In genomic region chr11:11230802-11231562, GRCh38 we compare ENCODE assay signal across 10 cellular contexts.
A peak's percentile ranks its signal among the peaks of the same experiment; 100 is the strongest.
DNase-seq lines count a peak whose midpoint lies in the region; ATAC-seq, FAIRE-seq and TF ChIP-seq lines count a peak whose summit lies in the region.
"Had no signal": no experiment of that assay in that cellular context is flagged by ENCODE, and none has a peak within 500 bp of the region (broad histone marks: within the 10 kb centered on the region; RNA-seq: fewer than 3 reads in every experiment).

No MANE protein-coding gene starts in this region.

- TF ChIP-seq EP300 in K562 (IDR thresholded peaks at IDR 0.05; ENCODE audit: low read length) (no peak), gastroesophageal sphincter (IDR thresholded peaks at IDR 0.05) (no peak)

- TF ChIP-seq POLR2A in K562 (conservative IDR thresholded peaks at IDR 0.05) = no peak
- no peak for TF ChIP-seq POLR2A in gastroesophageal sphincter (IDR thresholded peaks at IDR 0.05)

- H3K36me3 Mint-ChIP-seq in progenitor cell of endocrine pancreas (ENCODE audit: insufficient read depth) = no peaks in the 10 kb centered on the region

- H3K4me1 Mint-ChIP-seq in progenitor cell of endocrine pancreas (ENCODE audit: low read depth) = no peaks in the 10 kb centered on the region
- H3K4me1 Mint-ChIP-seq: B cell; central memory CD8-positive, alpha-beta T cell had no signal

- no peak overlapping the region for H3K4me2 ChIP-seq in K562 (ENCODE audit: insufficient read depth, low read length)

- ATAC-seq in K562 (peak; percentile 86), GM21576 (IDR thresholded peaks at IDR 0.05; ENCODE audit: unreplicated experiment) (no peak), gastroesophageal sphincter (no peak)

- H3K9me1 ChIP-seq in K562 (ENCODE audit: control insufficient read depth, insufficient read depth, low read length) = no peaks in the 10 kb centered on the region

- no peak overlapping the region for H3K9ac ChIP-seq in K562 (ENCODE audit: insufficient read depth in 1 of 2, low read depth in 2 of 2, low read length in 2 of 2)

- DNase-seq in NCI-H1694 treated with DMSO at 0.1 percent for 48 hours (lab: John Stamatoyannopoulos, UW) = peak; percentile 10
- DNase-seq in NCI-H1694 (lab: John Stamatoyannopoulos, UW) = no peak
- peak; percentile 49 for DNase-seq in HuH-7 (ENCODE audit: low spot score)
- peak; percentile 25 to 44 (median 36) for DNase-seq in K562 (ENCODE audit: extremely low read depth in 1 of 4, low spot score in 3 of 4)
- no peak for DNase-seq in progenitor cell of endocrine pancreas (ENCODE audit: low spot score, unreplicated experiment)
- DNase-seq in NCI-H2107 (lab: John Stamatoyannopoulos, UW) = no peak

- WGBS in K562 (ENCODE audit: insufficient coverage, low coverage, missing lambda C conversion rate) = 0% methylated on average over 7 of the region's 7 CpGs
- 52 to 83% methylated on average over 4 of the region's 7 CpGs for WGBS in gastroesophageal sphincter (ENCODE audit: low coverage in 1 of 2), 2 donors

- peaks cover 2 to 20% of the 10 kb centered on the region in 2 experiments; a peak in 3 of 5 replicates for H3K27me3 ChIP-seq in K562 (ENCODE audit: control insufficient read depth in 2 of 2, insufficient read depth in 2 of 2, low read length in 2 of 2)
- no peaks in the 10 kb centered on the region for H3K27me3 ChIP-seq in gastroesophageal sphincter

- in situ Hi-C loops in K562 (cut with MboI) = no loop called here

- TF ChIP-seq CTCF in K562 (IDR thresholded peaks at IDR 0.05 in 2 of 3, conservative IDR thresholded peaks at IDR 0.05 in 1 of 3; ENCODE audit: insufficient read depth in 2 of 3, low read depth in 1 of 3, low read length in 3 of 3) = peak; percentile 50 to 67 (median 54)
- TF ChIP-seq CTCF in progenitor cell of endocrine pancreas (IDR thresholded peaks at IDR 0.05; ENCODE audit: unreplicated experiment) = peak; percentile 56
- TF ChIP-seq CTCF in gastroesophageal sphincter (IDR thresholded peaks at IDR 0.05) = peak in 1 of 4 experiments; percentile 35

- no TSS peak for BruUV-seq in K562 (replicated peaks; lab: Mats Ljungman, UMichigan)

- peaks cover 10% of the 10 kb centered on the region for H3K27me3 Mint-ChIP-seq in progenitor cell of endocrine pancreas

- H3K27ac ChIP-seq in K562 (ENCODE audit: extremely low read depth, low read depth, low read length) (no peak overlapping the region), gastroesophageal sphincter (no peak overlapping the region)

- peak; percentile 54 for FAIRE-seq in K562 (lab: Jason Lieb, UNC)

- CTCF ChIA-PET in K562 (lab: Yijun Ruan, JAX; ENCODE audit: low intra/inter-chr PET ratio) = no interaction called here

- no peaks in the 10 kb centered on the region for H4K20me1 ChIP-seq in K562 (replicated peaks; ENCODE audit: control insufficient read depth, insufficient read depth, low read length)

- no peak overlapping the region for H2AFZ ChIP-seq in K562 (ENCODE audit: low read depth, low read length)

- H3K4me1 ChIP-seq in K562 (replicated peaks in 1 of 2; ENCODE audit: control insufficient read depth in 2 of 2, insufficient read depth in 2 of 2, low read length in 2 of 2) (no peaks in the 10 kb centered on the region), gastroesophageal sphincter (no peaks in the 10 kb centered on the region)

- H3K79me2 ChIP-seq in K562 (ENCODE audit: control insufficient read depth, insufficient read depth, low read length) = no peaks in the 10 kb centered on the region

- peak in 1 of 2 experiments; percentile 20; a peak in 1 of 4 replicates for TF ChIP-seq RAD21 in K562 (CRISPR knock-in tag; conservative IDR thresholded peaks at IDR 0.05 in 1 of 2, IDR thresholded peaks at IDR 0.05 in 1 of 2)

- H3K36me3 ChIP-seq in K562 (ENCODE audit: control insufficient read depth, insufficient read depth, low read length) (no peaks in the 10 kb centered on the region), gastroesophageal sphincter (no peaks in the 10 kb centered on the region)

- H3K9me3 Mint-ChIP-seq in progenitor cell of endocrine pancreas (ENCODE audit: low read depth) = no peaks in the 10 kb centered on the region
- H3K9me3 Mint-ChIP-seq: central memory CD8-positive, alpha-beta T cell had no signal

- H3K9me3 ChIP-seq in K562 (replicated peaks; ENCODE audit: control insufficient read depth, insufficient read depth, low read depth, low read length) (no peaks in the 10 kb centered on the region), gastroesophageal sphincter (no peaks in the 10 kb centered on the region)

- H3K4me3 ChIP-seq in K562 = no peak overlapping the region
- no peak overlapping the region for H3K4me3 ChIP-seq in gastroesophageal sphincter

- no peak overlapping the region for H3K4me3 Mint-ChIP-seq in progenitor cell of endocrine pancreas (ENCODE audit: low read depth)
- H3K4me3 Mint-ChIP-seq: B cell; central memory CD8-positive, alpha-beta T cell had no signal

- POLR2A ChIA-PET in K562 (lab: Yijun Ruan, JAX) = interaction anchor here (0.7 to 1.3 kb wide), 3 partner anchors 12 to 472 kb away, joined by 3 to 4 read pairs (median 3); no protein-coding TSS in a partner anchor

- intact Hi-C loops in K562 (cut with micrococcal nuclease) = no loop called here

- no peak overlapping the region for H3K27ac Mint-ChIP-seq in progenitor cell of endocrine pancreas
- H3K27ac Mint-ChIP-seq: B cell had no signal

TF ChIP-seq in K562, 482 proteins besides CTCF, POLR2A, EP300 and RAD21:
- TF ChIP-seq BRF1 (IDR thresholded peaks at IDR 0.05; ENCODE audit: borderline replicate concordance, extremely low read depth, insufficient read length) = no peak
- no peak for TF ChIP-seq ZNF316 (IDR thresholded peaks at IDR 0.05)
- 0 out of 2 replicates have a peak, but pooled peaks have one; percentile 11 for TF ChIP-seq SMC3 (conservative IDR thresholded peaks at IDR 0.05; ENCODE audit: insufficient read depth, low read depth, low read length)
- no peak for TF ChIP-seq NELFE (IDR thresholded peaks at IDR 0.05; ENCODE audit: insufficient read depth, insufficient read length)
- TF ChIP-seq TRIM25 (IDR thresholded peaks at IDR 0.05; ENCODE audit: borderline replicate concordance) = no peak
- TF ChIP-seq ZNF23 (CRISPR knock-in tag; IDR thresholded peaks at IDR 0.05) = no peak
TF ChIP-seq in K562: peak in this region for 1.

Comparison
In these comparisons a context has a peak if more than half of its experiments do, and no peak if none do; other contexts are left out.
1. DNase-seq: peak in NCI-H1694 treated with DMSO at 0.1 percent for 48 hours (single experiment), HuH-7 (single experiment) and K562 (4 of 4); none in NCI-H1694 (single experiment), progenitor cell of endocrine pancreas (single experiment) and NCI-H2107 (single experiment).